22 cellular contexts compared by ENCODE assay signal in genomic region chr1:15605398-15606080, GRCh38.
"Had no signal": no experiment of that assay in that cellular context is flagged by ENCODE, and none has a peak within 500 bp of the region (broad histone marks: within the 10 kb centered on the region; RNA-seq: fewer than 3 reads in every experiment).

No MANE protein-coding gene starts in this region.

- H3K4me1 ChIP-seq: uterus had no signal

- H3K27ac ChIP-seq: coronary artery, ovary, suprapubic skin, thyroid gland, upper lobe of left lung, uterus had no signal

- DNase-seq: effector CD4-positive, alpha-beta T cell; endodermal cell; erythroblast; foreskin melanocyte; head of caudate nucleus; hippocampal formation; left colon; mammary epithelial cell; naive thymus-derived CD8-positive, alpha-beta T cell; ovary; right cardiac atrium; stimulated activated CD4-positive, alpha-beta T cell treated with anti-CD3 and anti-CD28 coated beads, Interleukin-4, amount 100 ng/mL, for 1 hour; stimulated activated CD8-positive, alpha-beta memory T cell treated with anti-CD3 and anti-CD28 coated beads, Interleukin-4, amount 100 ng/mL, for 48 hours; stimulated activated naive CD8-positive, alpha-beta T cell treated with anti-CD3 and anti-CD28 coated beads, Interleukin-15, Interleukin-2, amounts not matched to agents 100 U/mL and 50 U/mL, for 24 hours; thyroid gland; upper lobe of left lung; uterus had no signal

- H3K9me3 Mint-ChIP-seq: stimulated activated effector memory CD8-positive, alpha-beta T cell treated with anti-CD3 and anti-CD28 coated beads, Interleukin-12 subunit alpha, Interleukin-12 subunit beta, amount 100 ng/mL, for 72 hours had no signal

- H3K36me3 ChIP-seq: ovary, suprapubic skin, thyroid gland, upper lobe of left lung, uterus had no signal

- H3K27me3 Mint-ChIP-seq: naive thymus-derived CD8-positive, alpha-beta T cell; progenitor cell of endocrine pancreas had no signal

- ATAC-seq: left colon; naive thymus-derived CD8-positive, alpha-beta T cell; right cardiac atrium; stimulated activated effector memory CD8-positive, alpha-beta T cell treated with anti-CD3 and anti-CD28 coated beads, Interleukin-12 subunit alpha, Interleukin-12 subunit beta, amount 100 ng/mL, for 72 hours; stimulated activated naive CD8-positive, alpha-beta T cell treated with anti-CD3 and anti-CD28 coated beads, Interleukin-15, Interleukin-2, amounts not matched to agents 100 U/mL and 50 U/mL, for 24 hours had no signal

- H3K27ac Mint-ChIP-seq: endodermal cell; progenitor cell of endocrine pancreas; stimulated activated effector memory CD8-positive, alpha-beta T cell treated with anti-CD3 and anti-CD28 coated beads, Interleukin-12 subunit alpha, Interleukin-12 subunit beta, amount 100 ng/mL, for 72 hours had no signal

- H3K9me3 ChIP-seq: ovary, suprapubic skin, thyroid gland, upper lobe of left lung, uterus had no signal

- H3K36me3 Mint-ChIP-seq: naive thymus-derived CD8-positive, alpha-beta T cell had no signal

- H3K27me3 ChIP-seq: ovary, suprapubic skin, thyroid gland, upper lobe of left lung, uterus had no signal

- H3K4me3 Mint-ChIP-seq: endodermal cell; neural crest cell; stimulated activated effector memory CD8-positive, alpha-beta T cell treated with anti-CD3 and anti-CD28 coated beads, Interleukin-12 subunit alpha, Interleukin-12 subunit beta, amount 100 ng/mL, for 72 hours had no signal

- H3K4me3 ChIP-seq: coronary artery, ovary, suprapubic skin, thyroid gland, upper lobe of left lung, uterus had no signal
